8 cellular contexts compared by ENCODE assay signal in the genomic region with DNA sequence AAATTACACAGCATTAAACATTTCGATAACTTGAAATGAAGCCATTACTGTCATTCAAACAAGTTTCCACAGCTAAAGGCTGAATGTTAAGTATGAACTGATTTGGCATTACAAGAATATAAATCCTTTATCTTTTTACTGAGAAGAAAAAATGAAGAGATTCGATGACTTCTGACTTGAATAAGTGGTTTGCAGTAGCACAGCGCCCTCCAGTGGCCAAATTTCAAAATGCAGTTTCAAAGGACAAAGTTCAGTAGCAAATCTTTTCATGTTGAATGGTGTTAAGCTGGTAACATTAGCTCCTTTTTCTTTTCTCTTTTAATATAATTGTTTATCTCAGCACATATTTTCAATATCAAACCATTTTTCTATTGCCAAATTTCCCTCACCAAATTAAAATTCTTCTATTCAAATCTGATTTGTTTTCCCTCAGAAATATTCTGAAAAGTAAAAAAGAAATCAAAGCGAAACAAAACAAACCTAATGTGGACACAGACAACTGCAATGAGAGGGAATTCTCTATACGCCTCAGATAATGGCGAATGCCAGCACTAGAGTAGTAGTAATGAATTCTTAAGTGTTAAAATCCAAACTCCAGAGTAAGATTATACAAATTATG.
DNase-seq lines count a peak whose midpoint lies in the region; ATAC-seq, FAIRE-seq and TF ChIP-seq lines count a peak whose summit lies in the region.

No MANE protein-coding gene starts in this region.

- no peaks in the 10 kb centered on the region for H3K27me3 Mint-ChIP-seq in CD4-positive, alpha-beta T cell
- no peaks in the 10 kb centered on the region for H3K27me3 Mint-ChIP-seq in activated T-helper 2 cell treated with anti-CD3 and anti-CD28 coated beads, Interferon-gamma antibody, Interleukin-2, Interleukin-4, amounts not matched to agents 10 μg/mL and 5 μg/mL and 100 μg/mL, durations not matched to agents 14 hours and 24 hours and 36 hours (ENCODE audit: low read depth)

- WGBS in ovary, 3 donors: 28 to 30% (median 29%) methylated on average over 6 of the region's 6 CpGs
- WGBS in transverse colon (ENCODE audit: low coverage in 1 of 2), 2 donors: 33 to 34% methylated on average over 6 of the region's 6 CpGs

- peaks cover 3% of the 10 kb centered on the region for H3K4me1 ChIP-seq in ovary (ENCODE audit: insufficient read depth)
- H3K4me1 ChIP-seq in transverse colon: peaks cover 0 to 4% (median 0%) of the 10 kb centered on the region in 4 donors

- H3K9me3 Mint-ChIP-seq in CD4-positive, alpha-beta T cell: no peaks in the 10 kb centered on the region
- no peaks in the 10 kb centered on the region for H3K9me3 Mint-ChIP-seq in activated T-helper 2 cell treated with anti-CD3 and anti-CD28 coated beads, Interferon-gamma antibody, Interleukin-2, Interleukin-4, amounts not matched to agents 10 μg/mL and 5 μg/mL and 100 μg/mL, durations not matched to agents 14 hours and 24 hours and 36 hours

- TF ChIP-seq CTCF in CD4-positive, alpha-beta T cell (IDR thresholded peaks at IDR 0.05): peak; percentile 96
- TF ChIP-seq CTCF in ovary (IDR thresholded peaks at IDR 0.05) (peak; percentile 80 to 93 (median 89)), transverse colon (IDR thresholded peaks at IDR 0.05) (peak; percentile 91 to 95 (median 93))

- peak; percentile 98 for FAIRE-seq in frontal cortex (lab: Jason Lieb, UNC)

- CTCF ChIA-PET in CD4-positive, alpha-beta T cell (lab: Charles Lee): interaction anchor here (0.6 to 1.5 kb wide), 15 partner anchors 9 to 796 kb away, joined by 3 to 15 read pairs (median 4); partner anchors contain the start of gene MDGA1

- H3K27ac Mint-ChIP-seq in CD4-positive, alpha-beta T cell: no peak overlapping the region
- no peak overlapping the region for H3K27ac Mint-ChIP-seq in activated T-helper 2 cell treated with anti-CD3 and anti-CD28 coated beads, Interferon-gamma antibody, Interleukin-2, Interleukin-4, amounts not matched to agents 10 μg/mL and 5 μg/mL and 100 μg/mL, durations not matched to agents 14 hours and 24 hours and 36 hours

- no peak overlapping the region for H3K4me3 ChIP-seq in ovary
- H3K4me3 ChIP-seq in transverse colon: no peak overlapping the region

- H3K4me3 Mint-ChIP-seq in CD4-positive, alpha-beta T cell: no peak overlapping the region
- no peak overlapping the region for H3K4me3 Mint-ChIP-seq in activated T-helper 2 cell treated with anti-CD3 and anti-CD28 coated beads, Interferon-gamma antibody, Interleukin-2, Interleukin-4, amounts not matched to agents 10 μg/mL and 5 μg/mL and 100 μg/mL, durations not matched to agents 14 hours and 24 hours and 36 hours (ENCODE audit: low read depth)

- H3K36me3 ChIP-seq in ovary (no peaks in the 10 kb centered on the region), transverse colon (no peaks in the 10 kb centered on the region)

- H3K27ac ChIP-seq in CD4-positive, alpha-beta T cell (ENCODE audit: low read depth, low read length): no peak overlapping the region
- H3K27ac ChIP-seq in ovary: no peak overlapping the region
- no peak overlapping the region for H3K27ac ChIP-seq in transverse colon

- TF ChIP-seq POLR2A in ovary (IDR thresholded peaks at IDR 0.05): no peak
- no peak for TF ChIP-seq POLR2A in transverse colon (IDR thresholded peaks at IDR 0.05)

- peak; percentile 58 for ATAC-seq in CD4-positive, alpha-beta T cell (ENCODE audit: poor library complexity)
- no peak for ATAC-seq in HG03432 (IDR thresholded peaks at IDR 0.05; ENCODE audit: unreplicated experiment)

- H3K27me3 ChIP-seq in CD4-positive, alpha-beta T cell (ENCODE audit: control insufficient read depth, insufficient read depth, low read length): no peaks in the 10 kb centered on the region
- H3K27me3 ChIP-seq in ovary (no peaks in the 10 kb centered on the region), transverse colon (no peaks in the 10 kb centered on the region)

- TF ChIP-seq EP300 in ovary (IDR thresholded peaks at IDR 0.05): no peak
- TF ChIP-seq EP300 in transverse colon (IDR thresholded peaks at IDR 0.05; ENCODE audit: low read depth): no peak

- no peaks in the 10 kb centered on the region for H3K36me3 Mint-ChIP-seq in CD4-positive, alpha-beta T cell (ENCODE audit: low read depth)
- H3K36me3 Mint-ChIP-seq in activated T-helper 2 cell treated with anti-CD3 and anti-CD28 coated beads, Interferon-gamma antibody, Interleukin-2, Interleukin-4, amounts not matched to agents 10 μg/mL and 5 μg/mL and 100 μg/mL, durations not matched to agents 14 hours and 24 hours and 36 hours (ENCODE audit: low read depth): no peaks in the 10 kb centered on the region

- no peaks in the 10 kb centered on the region for H3K9me3 ChIP-seq in CD4-positive, alpha-beta T cell (ENCODE audit: control insufficient read depth, low read length)
- no peaks in the 10 kb centered on the region for H3K9me3 ChIP-seq in ovary
- H3K9me3 ChIP-seq in transverse colon: no peaks in the 10 kb centered on the region

- POLR2A ChIA-PET in CD4-positive, alpha-beta T cell (lab: Charles Lee): interaction anchor here (0.7 kb wide), 1 partner anchor 18 kb away, joined by 3 read pairs; no protein-coding TSS in a partner anchor

- in situ Hi-C loops in transverse colon (cut with MboI; ENCODE audit: low pct_ligation_motif_present in 1 of 4, low pct_unique_long_range_greater_than_20kb in 1 of 4, low sequenced_read_pairs in 3 of 4): loop anchor here in 3 of 4 donors (25.0 kb wide), 2 partner anchors 457 to 707 kb away; no protein-coding TSS in a partner anchor

- DNase-seq in CD4-positive, alpha-beta T cell: peak; percentile 51 to 81 (median 74)
- DNase-seq in HT-29 (ENCODE audit: low spot score) (peak; percentile 89), RPMI7951 (ENCODE audit: low read depth) (peak; percentile 60), frontal cortex (ENCODE audit: low spot score in 2 of 2) (no peak), ovary (peak; percentile 56 to 84 (median 73)), transverse colon (peak; percentile 82)
- peak; percentile 60 for DNase-seq in activated T-helper 2 cell treated with anti-CD3 and anti-CD28 coated beads, Interferon-gamma antibody, Interleukin-2, Interleukin-4, amounts not matched to agents 10 μg/mL and 5 μg/mL and 100 μg/mL, durations not matched to agents 14 hours and 24 hours and 36 hours (ENCODE audit: low spot score)

- H3K4me1 Mint-ChIP-seq in CD4-positive, alpha-beta T cell (ENCODE audit: low read depth): peaks cover 6% of the 10 kb centered on the region
- peaks cover 5% of the 10 kb centered on the region for H3K4me1 Mint-ChIP-seq in activated T-helper 2 cell treated with anti-CD3 and anti-CD28 coated beads, Interferon-gamma antibody, Interleukin-2, Interleukin-4, amounts not matched to agents 10 μg/mL and 5 μg/mL and 100 μg/mL, durations not matched to agents 14 hours and 24 hours and 36 hours (ENCODE audit: low read depth)

- intact Hi-C loops in CD4-positive, alpha-beta T cell (cut with DNase I, micrococcal nuclease): loop anchor here (1.0 to 10.0 kb wide), 8 partner anchors 178 to 1167 kb away; no protein-coding TSS in a partner anchor
- intact Hi-C loops in activated T-helper 2 cell treated with anti-CD3 and anti-CD28 coated beads, Interferon-gamma antibody, Interleukin-2, Interleukin-4, amounts not matched to agents 10 μg/mL and 5 μg/mL and 100 μg/mL, durations not matched to agents 14 hours and 24 hours and 36 hours (cut with micrococcal nuclease): loop anchor here (5.0 kb wide), 4 partner anchors 178 to 797 kb away; partner anchors contain the start of gene MDGA1
- intact Hi-C loops in ovary (cut with DNase I): loop anchor here in 3 of 4 donors (2.0 to 10.0 kb wide), 5 partner anchors 171 to 1009 kb away; no protein-coding TSS in a partner anchor
- intact Hi-C loops in transverse colon (cut with DNase I; ENCODE audit: low total_unique reads): loop anchor here (10.0 kb wide), 1 partner anchor 699 kb away; no protein-coding TSS in a partner anchor

Comparison
In these comparisons a context has a peak if more than half of its experiments do, and no peak if none do; other contexts are left out.
1. DNase-seq: peak in CD4-positive, alpha-beta T cell (10 of 10), HT-29 (single experiment), RPMI7951 (single experiment), activated T-helper 2 cell treated with anti-CD3 and anti-CD28 coated beads, Interferon-gamma antibody, Interleukin-2, Interleukin-4, amounts not matched to agents 10 μg/mL and 5 μg/mL and 100 μg/mL, durations not matched to agents 14 hours and 24 hours and 36 hours (single experiment), ovary (5 of 5) and transverse colon (single experiment); none in frontal cortex (0 of 2).
2. Peak in every context shown above with its lines, with median percentiles within 50 percentile points of each other: CTCF ChIP-seq.